15 cellular contexts compared by ENCODE assay signal in genomic region chr4:140047781-140048180, GRCh38.
DNase-seq lines count a peak whose midpoint lies in the region; ATAC-seq, FAIRE-seq and TF ChIP-seq lines count a peak whose summit lies in the region.
"Had no signal": no experiment of that assay in that cellular context is flagged by ENCODE, and none has a peak within 500 bp of the region (broad histone marks: within the 10 kb centered on the region; RNA-seq: fewer than 3 reads in every experiment).

No MANE protein-coding gene starts in this region.

- no peak overlapping the region for H3K14ac ChIP-seq in IMR-90 (replicated peaks; ENCODE audit: low read depth, low read length)
- no peak overlapping the region for H3K14ac ChIP-seq in H1 (ENCODE audit: insufficient read length)

- POLR2A ChIA-PET in IMR-90 (lab: Charles Lee; ENCODE audit: unreplicated experiment), result no interaction called here
- POLR2A ChIA-PET in H1 (lab: Charles Lee; ENCODE audit: partially characterized antibody), result interaction anchor here (0.6 to 1.7 kb wide), 7 partner anchors 10 to 220 kb away, joined by 3 to 8 read pairs (median 3); no protein-coding TSS in a partner anchor

- H2BK120ac ChIP-seq in IMR-90 (ENCODE audit: low read depth, low read length) (no peak overlapping the region; the same call in 1 of the 2 replicates), H1 (replicated peaks; ENCODE audit: low read depth, low read length) (no peak overlapping the region)

- no peaks in the 10 kb centered on the region for H3K9me3 Mint-ChIP-seq in neural progenitor cell

- H3K4me1 ChIP-seq in BLaER1 treated with 17β-estradiol and CSF1 and Interleukin-3, amounts not matched to agents 10 nM and 100 nM, result peaks cover 56 to 100% (median 90%) of the 10 kb centered on the region in 10 experiments
- H3K4me1 ChIP-seq in IMR-90 (ENCODE audit: control insufficient read depth, insufficient read depth, low read length), result peaks cover 12% of the 10 kb centered on the region
- peaks cover 11 to 37% (median 12%) of the 10 kb centered on the region in 4 experiments for H3K4me1 ChIP-seq in H1 (replicated peaks in 1 of 4; ENCODE audit: control insufficient read depth in 3 of 4, insufficient read depth in 4 of 4, low read length in 3 of 4)
- peaks cover 52% of the 10 kb centered on the region for H3K4me1 ChIP-seq in neural progenitor cell

- BruUV-seq in IMR-90 (replicated peaks; lab: Mats Ljungman, UMichigan), result no TSS peak

- H3F3A ChIP-seq in neural progenitor cell (ENCODE audit: low read depth), result peaks cover 34% of the 10 kb centered on the region

- H2BK5ac ChIP-seq in IMR-90 (ENCODE audit: low read depth, low read length, poor library complexity, severe bottlenecking) (no peak overlapping the region), H1 (ENCODE audit: low read depth, low read length) (no peak overlapping the region)

- no peak for TF ChIP-seq CTCF in IMR-90 (conservative IDR thresholded peaks at IDR 0.05; ENCODE audit: low read depth, low read length)
- TF ChIP-seq CTCF in H1 (IDR thresholded peaks at IDR 0.05; ENCODE audit: control extremely low read depth in 1 of 3, insufficient read depth in 1 of 3, low read depth in 1 of 3, low read length in 3 of 3), result no peak
- no peak for TF ChIP-seq CTCF in neural progenitor cell (IDR thresholded peaks at IDR 0.05)

- H4K20me1 ChIP-seq in BLaER1 treated with 17β-estradiol and CSF1 and Interleukin-3, amounts not matched to agents 10 nM and 100 nM, result no peaks in the 10 kb centered on the region; a peak in 1 of 22 replicates
- no peaks in the 10 kb centered on the region for H4K20me1 ChIP-seq in IMR-90 (ENCODE audit: insufficient read depth, low read length)
- no peaks in the 10 kb centered on the region for H4K20me1 ChIP-seq in H1 (replicated peaks in 1 of 2; ENCODE audit: control insufficient read depth in 1 of 2, insufficient read depth in 2 of 2, low read length in 2 of 2)
- H4K20me1 ChIP-seq in neural progenitor cell (ENCODE audit: low read depth), result no peaks in the 10 kb centered on the region

- peaks cover 4 to 14% of the 10 kb centered on the region in 2 experiments; a peak in 1 of 4 replicates for H3K79me1 ChIP-seq in IMR-90 (ENCODE audit: low read depth in 1 of 2, low read length in 2 of 2)
- H3K79me1 ChIP-seq in H1 (ENCODE audit: low read depth, low read length), result no peaks in the 10 kb centered on the region

- H3K18ac ChIP-seq in IMR-90 (ENCODE audit: low read depth, low read length) (0 out of 2 replicates have a peak overlapping the region, but pooled peaks have one; percentile 13), H1 (ENCODE audit: extremely low read depth, low read length) (peak overlapping the region; percentile 73; the same call in 1 of the 2 replicates)

- H4K5ac ChIP-seq in IMR-90 (ENCODE audit: low read depth, low read length) (no peak overlapping the region), H1 (ENCODE audit: insufficient read length, low read depth, low read length) (no peak overlapping the region)

- peaks cover 3% of the 10 kb centered on the region for H3K27me3 Mint-ChIP-seq in neural progenitor cell (ENCODE audit: insufficient read depth, low read depth)

- no peak overlapping the region for H2AK5ac ChIP-seq in IMR-90 (ENCODE audit: low read depth, low read length)
- no peak overlapping the region for H2AK5ac ChIP-seq in H1 (ENCODE audit: low read depth, low read length)

- H3K9ac ChIP-seq in BLaER1 treated with 17β-estradiol and CSF1 and Interleukin-3, amounts not matched to agents 10 nM and 100 nM, result peak overlapping the region in 2 of 11 experiments; percentile 66 to 75; a peak in 4 of 22 replicates
- H3K9ac ChIP-seq in IMR-90 (ENCODE audit: low read depth, low read length) (no peak overlapping the region), H1 (replicated peaks in 1 of 4; ENCODE audit: extremely low read depth in 1 of 4, low read depth in 3 of 4, low read length in 3 of 4) (no peak overlapping the region; a peak in 1 of 7 replicates), neural progenitor cell (no peak overlapping the region)

- FAIRE-seq in H1 (lab: Jason Lieb, UNC), result no peak
- FAIRE-seq: H54 had no signal

- no peak for DNase-seq in IMR-90
- no peak for DNase-seq in H1 (ENCODE audit: low read depth in 1 of 2, low spot score in 2 of 2)
- peak; percentile 28 for DNase-seq in neural progenitor cell (ENCODE audit: low spot score)
- no peak for DNase-seq in epidermal melanocyte (ENCODE audit: insufficient read length, low spot score)
- no peak for DNase-seq in NCI-H524 treated with DMSO at 0.1 percent for 48 hours (lab: John Stamatoyannopoulos, UW)
- no peak for DNase-seq in CD1c-positive myeloid dendritic cell (ENCODE audit: extremely low spot score)
- no peak for DNase-seq in NCI-H128 (lab: John Stamatoyannopoulos, UW; ENCODE audit: unreplicated experiment)
- DNase-seq: erythroblast; islet precursor cell; stimulated activated CD4-positive, alpha-beta T cell treated with anti-CD3 and anti-CD28 coated beads, Interleukin-2, amount 100 ng/mL, for 48 hours had no signal

- peak overlapping the region in 10 of 11 experiments; percentile 51 to 85 (median 80); a peak in 19 of 22 replicates for H3K27ac ChIP-seq in BLaER1 treated with 17β-estradiol and CSF1 and Interleukin-3, amounts not matched to agents 10 nM and 100 nM
- H3K27ac ChIP-seq in IMR-90 (ENCODE audit: insufficient read depth, low read length) (no peak overlapping the region), H1 (ENCODE audit: low read depth, low read length) (no peak overlapping the region), neural progenitor cell (no peak overlapping the region)

- H2BK12ac ChIP-seq in H1 (ENCODE audit: low read depth, low read length), result no peak overlapping the region; the same call in 1 of the 2 replicates

- H3K27ac Mint-ChIP-seq in neural progenitor cell, result no peak overlapping the region

- dilution Hi-C loops in IMR-90 (cut with HindIII; ENCODE audit: low sequenced_read_pairs, unreplicated experiment), result no loop called here

- intact Hi-C loops in IMR-90 (cut with micrococcal nuclease), result loop anchor here (5.0 kb wide), 2 partner anchors 310 to 390 kb away; no protein-coding TSS in a partner anchor

- CTCF ChIA-PET in IMR-90 (lab: Yijun Ruan, JAX) (no interaction called here), H1 (lab: Charles Lee; ENCODE audit: partially characterized antibody) (interaction anchor here (0.8 to 2.1 kb wide), 11 partner anchors 28 to 313 kb away, joined by 3 to 10 read pairs (median 3); no protein-coding TSS in a partner anchor)

- H2AFZ ChIP-seq in IMR-90 (replicated peaks; ENCODE audit: low read length, poor library complexity) (no peak overlapping the region), H1 (ENCODE audit: low read length) (no peak overlapping the region), neural progenitor cell (replicated peaks) (no peak overlapping the region)

- H2BK15ac ChIP-seq in IMR-90 (ENCODE audit: low read depth, low read length) (no peak overlapping the region), H1 (ENCODE audit: low read length) (no peak overlapping the region)

- in situ Hi-C loops in IMR-90 (cut with MboI; ENCODE audit: low sequenced_read_pairs), result loop anchor here (10.0 kb wide), 1 partner anchor 107 kb away; the partner anchor contains the start of gene MAML3

- no peak overlapping the region for H3K4me3 Mint-ChIP-seq in neural progenitor cell

- TF ChIP-seq RAD21 in IMR-90 (IDR thresholded peaks at IDR 0.05; ENCODE audit: low read length) (no peak), H1 (IDR thresholded peaks at IDR 0.05 in 1 of 2, conservative IDR thresholded peaks at IDR 0.05 in 1 of 2; ENCODE audit: low read depth in 2 of 2, low read length in 2 of 2) (no peak)

- peak overlapping the region; percentile 75 to 95 (median 86) for H3K4me2 ChIP-seq in BLaER1 treated with 17β-estradiol and CSF1 and Interleukin-3, amounts not matched to agents 10 nM and 100 nM
- peak overlapping the region; percentile 35; the same call in 1 of the 2 replicates for H3K4me2 ChIP-seq in IMR-90 (ENCODE audit: low read depth, low read length)
- peak overlapping the region; percentile 64 to 81; a peak in 3 of 4 replicates for H3K4me2 ChIP-seq in H1 (ENCODE audit: insufficient read depth in 1 of 2, low read depth in 2 of 2, low read length in 2 of 2)
- peak overlapping the region; percentile 69 for H3K4me2 ChIP-seq in neural progenitor cell

- H3K4me1 Mint-ChIP-seq in neural progenitor cell, result peaks cover 61% of the 10 kb centered on the region

- H3K4me3 ChIP-seq in BLaER1 treated with 17β-estradiol and CSF1 and Interleukin-3, amounts not matched to agents 10 nM and 100 nM, result no peak overlapping the region
- H3K4me3 ChIP-seq in IMR-90 (ENCODE audit: insufficient read depth, low read depth, low read length) (no peak overlapping the region), H1 (ENCODE audit: extremely low read depth in 1 of 4, insufficient read depth in 2 of 4, low read depth in 3 of 4, low read length in 4 of 4) (peak overlapping the region in 2 of 4 experiments; percentile 3 to 48; a peak in 2 of 8 replicates), neural progenitor cell (peak overlapping the region; percentile 16)

- no peaks in the 10 kb centered on the region for H3K79me2 ChIP-seq in H1 (ENCODE audit: control insufficient read depth in 1 of 2, insufficient read depth in 2 of 2, low read length in 2 of 2)
- H3K79me2 ChIP-seq in neural progenitor cell (ENCODE audit: low read depth), result peaks cover 14% of the 10 kb centered on the region

- TF ChIP-seq POLR2A in IMR-90 (IDR thresholded peaks at IDR 0.05; ENCODE audit: low read depth, low read length) (no peak), H1 (IDR thresholded peaks at IDR 0.05; ENCODE audit: control extremely low read depth in 1 of 2, low read depth in 2 of 2, low read length in 2 of 2) (no peak)

- no peak overlapping the region for H4K8ac ChIP-seq in IMR-90 (ENCODE audit: low read depth in 2 of 2, low read length in 2 of 2)
- no peak overlapping the region for H4K8ac ChIP-seq in H1 (ENCODE audit: extremely low read depth, insufficient read depth, low read length)

- H3K4ac ChIP-seq in IMR-90 (ENCODE audit: low read depth, low read length) (no peak overlapping the region), H1 (replicated peaks; ENCODE audit: insufficient read length, low read depth, low read length) (no peak overlapping the region)

- peaks cover 3% of the 10 kb centered on the region for H3K9me1 ChIP-seq in IMR-90 (ENCODE audit: insufficient read depth, low read length)

- no peak overlapping the region for H3K23ac ChIP-seq in IMR-90 (ENCODE audit: low read depth, low read length)
- H3K23ac ChIP-seq in H1 (ENCODE audit: insufficient read length), result no peak overlapping the region

- no peaks in the 10 kb centered on the region for H3K36me3 Mint-ChIP-seq in neural progenitor cell

- no peaks in the 10 kb centered on the region for H3K36me3 ChIP-seq in BLaER1 treated with 17β-estradiol and CSF1 and Interleukin-3, amounts not matched to agents 10 nM and 100 nM
- H3K36me3 ChIP-seq in IMR-90 (ENCODE audit: control insufficient read depth, insufficient read depth, low read length) (no peaks in the 10 kb centered on the region), H1 (ENCODE audit: control insufficient read depth in 2 of 4, insufficient read depth in 4 of 4, low read length in 3 of 4) (no peaks in the 10 kb centered on the region), neural progenitor cell (no peaks in the 10 kb centered on the region)
- H3K36me3 ChIP-seq: suprapubic skin, WERI-Rb-1 had no signal

- H3K27me3 ChIP-seq in BLaER1 treated with 17β-estradiol and CSF1 and Interleukin-3, amounts not matched to agents 10 nM and 100 nM, result no peaks in the 10 kb centered on the region
- H3K27me3 ChIP-seq in IMR-90 (ENCODE audit: control insufficient read depth, insufficient read depth, low read length) (no peaks in the 10 kb centered on the region), H1 (replicated peaks in 1 of 4; ENCODE audit: control insufficient read depth in 3 of 4, extremely low read depth in 1 of 4, insufficient read depth in 3 of 4, low read length in 3 of 4) (no peaks in the 10 kb centered on the region), neural progenitor cell (no peaks in the 10 kb centered on the region)
- H3K27me3 ChIP-seq: suprapubic skin had no signal

- no peak overlapping the region for H4K91ac ChIP-seq in IMR-90 (ENCODE audit: insufficient read depth, low read depth, low read length)
- H4K91ac ChIP-seq in H1 (replicated peaks; ENCODE audit: insufficient read length, low read length), result peak overlapping the region; percentile 9

- no peaks in the 10 kb centered on the region for H3K9me3 ChIP-seq in BLaER1 treated with 17β-estradiol and CSF1 and Interleukin-3, amounts not matched to agents 10 nM and 100 nM (replicated peaks in 1 of 11)
- no peaks in the 10 kb centered on the region for H3K9me3 ChIP-seq in IMR-90 (ENCODE audit: control insufficient read depth, insufficient read depth, low read length)
- H3K9me3 ChIP-seq in H1 (ENCODE audit: insufficient read depth in 2 of 2, low read depth in 1 of 2, low read length in 1 of 2), result no peaks in the 10 kb centered on the region
- H3K9me3 ChIP-seq in neural progenitor cell (ENCODE audit: low read depth), result no peaks in the 10 kb centered on the region
- H3K9me3 ChIP-seq: suprapubic skin had no signal

- ATAC-seq in IMR-90 (ENCODE audit: low read depth), result no peak
- ATAC-seq: sciatic nerve had no signal

- H2BK20ac ChIP-seq in IMR-90 (ENCODE audit: low read depth, low read length), result no peak overlapping the region; the same call in 1 of the 2 replicates
- H2BK20ac ChIP-seq in H1 (ENCODE audit: low read length), result peak overlapping the region; percentile 53; the same call in 1 of the 2 replicates

- no peak for TF ChIP-seq EP300 in H1 (IDR thresholded peaks at IDR 0.05; ENCODE audit: borderline replicate concordance in 1 of 2, low read depth in 2 of 2, low read length in 2 of 2)

- WGBS in IMR-90 (ENCODE audit: extremely low coverage in 2 of 2, insufficient read length in 1 of 2), 2 experiments, result 85% methylated on average over 3 of the region's 5 CpGs; no CpG with 5 or more reads in 1 of the 2 experiments
- WGBS in H1 (ENCODE audit: extremely low coverage in 1 of 2, insufficient coverage in 1 of 2, insufficient read length in 1 of 2, insufficient replicate concordance in 2 of 2, low coverage in 1 of 2, low lambda C conversion rate in 2 of 2, missing lambda C conversion rate in 1 of 2), 2 experiments, result 59% methylated on average over 5 of the region's 5 CpGs; no CpG with 5 or more reads in 1 of the 2 experiments

- H2AK9ac ChIP-seq in IMR-90 (replicated peaks; ENCODE audit: low read depth, low read length, poor library complexity), result no peak overlapping the region

- H3K23me2 ChIP-seq in H1 (ENCODE audit: low read depth, low read length), result no peaks in the 10 kb centered on the region; the same call in 1 of the 2 replicates

- H3K56ac ChIP-seq in IMR-90 (ENCODE audit: extremely low read depth, insufficient read depth, low read length), result no peak overlapping the region
- H3K56ac ChIP-seq in H1 (replicated peaks; ENCODE audit: insufficient read length, low read depth, low read length), result no peak overlapping the region

Comparison
In these comparisons a context has a peak if more than half of its experiments do, and no peak if none do; other contexts are left out.
1. H3K27ac ChIP-seq: peak in BLaER1 treated with 17β-estradiol and CSF1 and Interleukin-3, amounts not matched to agents 10 nM and 100 nM (10 of 11); none in IMR-90 (single experiment), H1 (single experiment) and neural progenitor cell (single experiment).
2. H3K4me2 ChIP-seq: peak in every context shown above with its lines; median percentile 86 in BLaER1 treated with 17β-estradiol and CSF1 and Interleukin-3, amounts not matched to agents 10 nM and 100 nM; 72 in H1; 69 in neural progenitor cell; 35 in IMR-90.